8 cellular contexts compared by ENCODE assay signal in genomic region chr3:21894459-21895083, GRCh38.
DNase-seq lines count a peak whose midpoint lies in the region; ATAC-seq and TF ChIP-seq lines count a peak whose summit lies in the region.

No MANE protein-coding gene starts in this region.

- no peaks in the 10 kb centered on the region for H3K36me3 ChIP-seq in OCI-LY7 (ENCODE audit: insufficient read depth, low read length)
- H3K36me3 ChIP-seq in esophagus muscularis mucosa, result no peaks in the 10 kb centered on the region
- no peaks in the 10 kb centered on the region for H3K36me3 ChIP-seq in trophoblast cell (ENCODE audit: control insufficient read depth in 1 of 2, insufficient read depth in 2 of 2, low read length in 2 of 2)

- BruUV-seq in OCI-LY7 (replicated peaks; lab: Mats Ljungman, UMichigan), result no TSS peak

- no peak overlapping the region for H3K27ac ChIP-seq in OCI-LY7 (ENCODE audit: low read depth, low read length, poor library complexity, severe bottlenecking)
- no peak overlapping the region for H3K27ac ChIP-seq in esophagus muscularis mucosa (replicated peaks in 1 of 4)
- H3K27ac ChIP-seq in trophoblast cell (ENCODE audit: low read depth, low read length), result no peak overlapping the region

- CTCF ChIA-PET in OCI-LY7 (lab: Charles Lee; ENCODE audit: unreplicated experiment), result no interaction called here

- POLR2A ChIA-PET in OCI-LY7 (lab: Charles Lee), result interaction anchor here (0.6 to 0.7 kb wide), 2 partner anchors 194 to 290 kb away, joined by 3 to 4 read pairs; no protein-coding TSS in a partner anchor

- no peak for TF ChIP-seq POLR2A in esophagus muscularis mucosa (IDR thresholded peaks at IDR 0.05; ENCODE audit: low read depth)

- TF ChIP-seq CTCF in GM12864 (IDR thresholded peaks at IDR 0.05; ENCODE audit: low read depth, low read length, missing control alignments) (peak; percentile 20), OCI-LY7 (conservative IDR thresholded peaks at IDR 0.05; ENCODE audit: low read length) (peak; percentile 78), esophagus muscularis mucosa (IDR thresholded peaks at IDR 0.05) (peak; percentile 70 to 72 (median 71))

- H3K23ac ChIP-seq in trophoblast cell (ENCODE audit: low read length), result no peak overlapping the region

- no peaks in the 10 kb centered on the region for H3K27me3 ChIP-seq in esophagus muscularis mucosa
- no peaks in the 10 kb centered on the region for H3K27me3 ChIP-seq in trophoblast cell (ENCODE audit: insufficient read depth, low read length)

- intact Hi-C loops in OCI-LY7 (cut with micrococcal nuclease; ENCODE audit: unreplicated experiment), result loop anchor here (5.0 to 10.0 kb wide), 3 partner anchors 877 to 1550 kb away; no protein-coding TSS in a partner anchor
- intact Hi-C loops in esophagus muscularis mucosa (cut with DNase I), result loop anchor here (5.0 to 10.0 kb wide), 2 partner anchors 142 to 1380 kb away; partner anchors contain the start of gene ZNF385D

- no peak overlapping the region for H4K8ac ChIP-seq in trophoblast cell (ENCODE audit: low read depth, low read length)

- H3K9ac ChIP-seq in trophoblast cell (ENCODE audit: low read length), result no peak overlapping the region

- 59% methylated on average over 2 of the region's 2 CpGs for whole genome bisulfite sequencing in esophagus muscularis mucosa
- no CpG with 5 or more reads among the region's 2 CpGs for WGBS in trophoblast cell (ENCODE audit: extremely low coverage, insufficient coverage, insufficient read length)

- no peak for DNase-seq in GM12864 (ENCODE audit: low read depth)
- DNase-seq in OCI-LY7 (ENCODE audit: low spot score), result no peak
- no peak for DNase-seq in esophagus muscularis mucosa (ENCODE audit: extremely low spot score)
- DNase-seq in trophoblast cell, result peak; percentile 0 to 38
- no peak for DNase-seq in iPS-NIHi11 (ENCODE audit: low spot score)
- no peak for DNase-seq in AG08396 (ENCODE audit: low spot score)
- no peak for DNase-seq in activated gamma-delta T cell treated with Interleukin-2 at 50 U/mL for 16 hours

- H3K9me3 ChIP-seq in OCI-LY7 (ENCODE audit: low read length) (no peaks in the 10 kb centered on the region), esophagus muscularis mucosa (no peaks in the 10 kb centered on the region), trophoblast cell (ENCODE audit: insufficient read depth, low read depth, low read length) (no peaks in the 10 kb centered on the region)

- no peak overlapping the region for H3K4me3 ChIP-seq in GM12864 (ENCODE audit: low read depth, low read length)
- no peak overlapping the region for H3K4me3 ChIP-seq in OCI-LY7 (ENCODE audit: low read depth, low read length, poor library complexity, severe bottlenecking)
- H3K4me3 ChIP-seq in esophagus muscularis mucosa, result no peak overlapping the region
- H3K4me3 ChIP-seq in trophoblast cell (ENCODE audit: low read depth, low read length), result no peak overlapping the region

- TF ChIP-seq EP300 in esophagus muscularis mucosa (IDR thresholded peaks at IDR 0.05), result no peak

- no peak overlapping the region for H2AFZ ChIP-seq in OCI-LY7 (ENCODE audit: low read length)
- no peak overlapping the region for H2AFZ ChIP-seq in trophoblast cell (ENCODE audit: insufficient read depth, low read length, poor library complexity)

- H2BK12ac ChIP-seq in trophoblast cell (ENCODE audit: low read length), result no peak overlapping the region

- H2AK5ac ChIP-seq in trophoblast cell (ENCODE audit: low read length), result no peak overlapping the region

- H3K18ac ChIP-seq in trophoblast cell (ENCODE audit: low read length), result no peak overlapping the region

- H3K4ac ChIP-seq in trophoblast cell (ENCODE audit: low read depth, low read length), result no peak overlapping the region

- no peak overlapping the region for H2BK120ac ChIP-seq in trophoblast cell (ENCODE audit: insufficient read depth, low read length, poor library complexity)

- H3K4me2 ChIP-seq in OCI-LY7 (ENCODE audit: low read length), result no peak overlapping the region
- H3K4me2 ChIP-seq in trophoblast cell (ENCODE audit: low read length), result no peak overlapping the region

- no peak overlapping the region for H2BK5ac ChIP-seq in trophoblast cell (ENCODE audit: low read depth, low read length, poor library complexity)

- H3K79me1 ChIP-seq in trophoblast cell (ENCODE audit: low read length), result no peaks in the 10 kb centered on the region

- no peaks in the 10 kb centered on the region for H4K20me1 ChIP-seq in OCI-LY7 (ENCODE audit: insufficient read depth, low read length)

- H4K12ac ChIP-seq in trophoblast cell (ENCODE audit: low read depth, low read length), result no peak overlapping the region

- no peak overlapping the region for H3K14ac ChIP-seq in trophoblast cell (ENCODE audit: low read length)

- ATAC-seq in HG02840 (IDR thresholded peaks at IDR 0.05; ENCODE audit: low FRiP score, unreplicated experiment), result no peak

- H3K4me1 ChIP-seq in OCI-LY7 (ENCODE audit: insufficient read depth, low read length, poor library complexity, severe bottlenecking) (no peaks in the 10 kb centered on the region), esophagus muscularis mucosa (peaks cover 0 to 21% (median 14%) of the 10 kb centered on the region in 4 donors), trophoblast cell (ENCODE audit: control insufficient read depth in 1 of 2, insufficient read depth in 2 of 2, low read length in 2 of 2) (no peaks in the 10 kb centered on the region)

- no peaks in the 10 kb centered on the region for H3K79me2 ChIP-seq in OCI-LY7 (ENCODE audit: insufficient read depth, low read depth, low read length)
- no peaks in the 10 kb centered on the region for H3K79me2 ChIP-seq in trophoblast cell (ENCODE audit: control insufficient read depth, insufficient read depth, low read length, poor library complexity)

- no peak overlapping the region for H4K91ac ChIP-seq in trophoblast cell (ENCODE audit: low read depth, low read length)

- no peaks in the 10 kb centered on the region for H3K9me2 ChIP-seq in OCI-LY7 (ENCODE audit: insufficient read depth, low read length)

Comparison
In these comparisons a context has a peak if more than half of its experiments do, and no peak if none do; other contexts are left out.
1. DNase-seq: peak in trophoblast cell (2 of 2); none in GM12864 (single experiment), OCI-LY7 (single experiment), esophagus muscularis mucosa (single experiment), iPS-NIHi11 (single experiment), AG08396 (single experiment) and activated gamma-delta T cell treated with Interleukin-2 at 50 U/mL for 16 hours (single experiment).
2. CTCF ChIP-seq: peak in every context shown above with its lines; median percentile 78 in OCI-LY7; 71 in esophagus muscularis mucosa; 20 in GM12864.